Comparison of ENCODE assay signal across 1 cellular context in genomic region chr17:40358323-40359038, GRCh38.
TF ChIP-seq lines count a peak whose summit lies in the region.

No MANE protein-coding gene starts in this region.

TF ChIP-seq in K562, 482 proteins besides CTCF, POLR2A, EP300 and RAD21 (continued from another document and continues in another):
- TF ChIP-seq FOXO4 (CRISPR knock-in tag; IDR thresholded peaks at IDR 0.05) (no peak), CC2D1A (IDR thresholded peaks at IDR 0.05) (peak; percentile 62), SAP30 (IDR thresholded peaks at IDR 0.05; ENCODE audit: borderline replicate concordance, insufficient read depth, low read depth, low read length, poor library complexity, severe bottlenecking) (no peak), ZBTB11 (CRISPR knock-in tag; IDR thresholded peaks at IDR 0.05) (no peak), ELK1 (CRISPR knock-in tag; IDR thresholded peaks at IDR 0.05) (no peak), PHF21A (IDR thresholded peaks at IDR 0.05; ENCODE audit: borderline replicate concordance, low read depth) (peak; percentile 10; the same call in 1 of the 2 replicates), MED1 (CRISPR knock-in tag; IDR thresholded peaks at IDR 0.05; ENCODE audit: borderline replicate concordance) (no peak), RBM14 (IDR thresholded peaks at IDR 0.05; ENCODE audit: borderline replicate concordance, insufficient read depth, low read depth, low read length) (no peak), HCFC1 (IDR thresholded peaks at IDR 0.05; ENCODE audit: low read depth, low read length) (no peak), ZNF655 (CRISPR knock-in tag; IDR thresholded peaks at IDR 0.05) (no peak), RFX7 (CRISPR knock-in tag; IDR thresholded peaks at IDR 0.05) (no peak), TFAM (CRISPR knock-in tag; conservative IDR thresholded peaks at IDR 0.05) (no peak), SMARCB1 (IDR thresholded peaks at IDR 0.05; ENCODE audit: insufficient read length, low read depth) (no peak), CBX8 (IDR thresholded peaks at IDR 0.05; ENCODE audit: borderline replicate concordance, extremely low read depth, low read depth, low read length, poor library complexity, severe bottlenecking) (no peak), E2F4 (CRISPR knock-in tag; IDR thresholded peaks at IDR 0.05; ENCODE audit: low read depth) (no peak), NRF1 (conservative IDR thresholded peaks at IDR 0.05 in 1 of 2, IDR thresholded peaks at IDR 0.05 in 1 of 2) (no peak), RCOR1 (IDR thresholded peaks at IDR 0.05; ENCODE audit: borderline replicate concordance in 1 of 2, low read depth in 2 of 2, low read length in 2 of 2) (0 out of 4 replicates have a peak, but pooled peaks of 1 of the 2 experiments have one; percentile 39), TBL1XR1 (IDR thresholded peaks at IDR 0.05; ENCODE audit: low read length in 2 of 2) (no peak), HMBOX1 (IDR thresholded peaks at IDR 0.05) (no peak), ZKSCAN3 (CRISPR knock-in tag; IDR thresholded peaks at IDR 0.05) (no peak), PRDM10 (IDR thresholded peaks at IDR 0.05; ENCODE audit: partially characterized antibody) (peak; percentile 14), ZNF212 (CRISPR knock-in tag; IDR thresholded peaks at IDR 0.05) (no peak), KHSRP (IDR thresholded peaks at IDR 0.05) (no peak), TAF9B (IDR thresholded peaks at IDR 0.05; ENCODE audit: partially characterized antibody) (no peak), MYC (IDR thresholded peaks at IDR 0.05; ENCODE audit: low read depth, low read length) (no peak), MYC (CRISPR knock-in tag; IDR thresholded peaks at IDR 0.05; ENCODE audit: borderline replicate concordance, low read depth) (no peak), KLF16 (IDR thresholded peaks at IDR 0.05) (0 out of 2 replicates have a peak, but pooled peaks have one; percentile 26), PHF8 (IDR thresholded peaks at IDR 0.05; ENCODE audit: borderline replicate concordance, low read length) (no peak), SNAPC5 (CRISPR knock-in tag; IDR thresholded peaks at IDR 0.05) (no peak), BDP1 (IDR thresholded peaks at IDR 0.05; ENCODE audit: insufficient read depth, insufficient read length) (no peak), ZNF717 (CRISPR knock-in tag; IDR thresholded peaks at IDR 0.05) (no peak), ZNF740 (CRISPR knock-in tag; IDR thresholded peaks at IDR 0.05) (no peak), ZNF740 (tag; IDR thresholded peaks at IDR 0.05) (no peak), ZNF347 (CRISPR knock-in tag; IDR thresholded peaks at IDR 0.05; ENCODE audit: low read depth) (no peak), RFX5 (IDR thresholded peaks at IDR 0.05; ENCODE audit: low read depth, low read length) (no peak), ZEB2 (IDR thresholded peaks at IDR 0.05) (no peak), MEIS2 (IDR thresholded peaks at IDR 0.05; ENCODE audit: partially characterized antibody) (no peak), DPF2 (IDR thresholded peaks at IDR 0.05) (no peak; the same call in 1 of the 2 replicates), SMARCA4 (IDR thresholded peaks at IDR 0.05) (0 out of 2 replicates have a peak, but pooled peaks have one; percentile 33), NCOA6 (IDR thresholded peaks at IDR 0.05) (no peak), KAT2B (IDR thresholded peaks at IDR 0.05; ENCODE audit: low read depth, low read length) (no peak), YBX1 (IDR thresholded peaks at IDR 0.05) (peak; percentile 20; the same call in 1 of the 2 replicates), STAT5A (IDR thresholded peaks at IDR 0.05; ENCODE audit: borderline replicate concordance, low read length) (no peak), CREB3L1 (IDR thresholded peaks at IDR 0.05; ENCODE audit: borderline replicate concordance, low read depth) (no peak), ZNF780A (CRISPR knock-in tag; IDR thresholded peaks at IDR 0.05) (no peak), XRCC4 (IDR thresholded peaks at IDR 0.05; ENCODE audit: extremely low read depth, insufficient read depth, insufficient read length) (no peak)
